Comparison of ENCODE assay signal across 20 cellular contexts in genomic region chr10:10855178-10855577, GRCh38.
DNase-seq lines count a peak whose midpoint lies in the region; ATAC-seq and TF ChIP-seq lines count a peak whose summit lies in the region.
"Had no signal": no experiment of that assay in that cellular context is flagged by ENCODE, and none has a peak within 500 bp of the region (broad histone marks: within the 10 kb centered on the region; RNA-seq: fewer than 3 reads in every experiment).

No MANE protein-coding gene starts in this region.

- H3K27me3 Mint-ChIP-seq in memory B cell (peaks cover 6% of the 10 kb centered on the region), osteocyte (ENCODE audit: unreplicated experiment) (no peaks in the 10 kb centered on the region)

- no peak for TF ChIP-seq CTCF in OCI-LY7 (conservative IDR thresholded peaks at IDR 0.05; ENCODE audit: low read length)
- TF ChIP-seq CTCF in osteocyte (IDR thresholded peaks at IDR 0.05): no peak
- TF ChIP-seq CTCF in ascending aorta (IDR thresholded peaks at IDR 0.05): no peak

- H3K9me2 ChIP-seq in OCI-LY7 (ENCODE audit: insufficient read depth, low read length): no peaks in the 10 kb centered on the region

- H3K27ac ChIP-seq in OCI-LY7 (ENCODE audit: low read depth, low read length, poor library complexity, severe bottlenecking) (no peak overlapping the region), ascending aorta (no peak overlapping the region)
- H3K27ac ChIP-seq: coronary artery, gastroesophageal sphincter, thoracic aorta had no signal

- CTCF ChIA-PET in OCI-LY7 (lab: Charles Lee; ENCODE audit: unreplicated experiment): no interaction called here

- no peaks in the 10 kb centered on the region for H3K9me3 ChIP-seq in OCI-LY7 (ENCODE audit: low read length)
- H3K9me3 ChIP-seq in ascending aorta: no peaks in the 10 kb centered on the region
- H3K9me3 ChIP-seq: gastroesophageal sphincter, HAP-1, thoracic aorta had no signal

- H2AFZ ChIP-seq in OCI-LY7 (ENCODE audit: low read length): no peak overlapping the region

- no peak overlapping the region for H3K4me3 ChIP-seq in OCI-LY7 (ENCODE audit: low read depth, low read length, poor library complexity, severe bottlenecking)
- H3K4me3 ChIP-seq in ascending aorta: no peak overlapping the region
- H3K4me3 ChIP-seq: coronary artery, gastroesophageal sphincter, HAP-1, thoracic aorta had no signal

- no peaks in the 10 kb centered on the region for H3K79me2 ChIP-seq in OCI-LY7 (ENCODE audit: insufficient read depth, low read depth, low read length)

- peak in 1 of 2 donors; percentile 5 for DNase-seq in memory B cell (ENCODE audit: low spot score in 2 of 2)
- no peak for DNase-seq in OCI-LY7 (ENCODE audit: low spot score)
- no peak for DNase-seq in osteocyte (ENCODE audit: extremely low spot score, unreplicated experiment)
- no peak for DNase-seq in ascending aorta (ENCODE audit: low spot score in 2 of 2)
- no peak for DNase-seq in COR-L47 (lab: John Stamatoyannopoulos, UW)
- DNase-seq: activated T-cell treated with anti-CD3 and anti-CD28 coated beads, Interleukin-2, amount 50 U/mL, for 72 hours; amygdala; DMS 273 treated with DMSO at 0.1 percent for 48 hours; mammary epithelial cell; NCI-H146; stimulated activated CD4-positive, alpha-beta T cell treated with anti-CD3 and anti-CD28 coated beads, Interleukin-2, amount 100 ng/mL, for 24 hours had no signal

- H3K36me3 ChIP-seq in OCI-LY7 (ENCODE audit: insufficient read depth, low read length) (no peaks in the 10 kb centered on the region), ascending aorta (no peaks in the 10 kb centered on the region)
- H3K36me3 ChIP-seq: gastroesophageal sphincter, HAP-1, thoracic aorta had no signal

- no peaks in the 10 kb centered on the region for H3K36me3 Mint-ChIP-seq in memory B cell
- H3K36me3 Mint-ChIP-seq in osteocyte (ENCODE audit: unreplicated experiment): no peaks in the 10 kb centered on the region

- POLR2A ChIA-PET in OCI-LY7 (lab: Charles Lee): no interaction called here

- ATAC-seq in GM18511 (IDR thresholded peaks at IDR 0.05; ENCODE audit: unreplicated experiment) (peak; percentile 78), GM21529 (IDR thresholded peaks at IDR 0.05; ENCODE audit: unreplicated experiment) (peak; percentile 61), HG03469 (IDR thresholded peaks at IDR 0.05; ENCODE audit: unreplicated experiment) (peak; percentile 80), memory B cell (ENCODE audit: low read depth) (peak; percentile 96)
- ATAC-seq: activated T-cell treated with anti-CD3 and anti-CD28 coated beads, Interleukin-2, amount 50 U/mL, for 72 hours; gastroesophageal sphincter; sciatic nerve had no signal

- no TSS peak for BruUV-seq in OCI-LY7 (replicated peaks; lab: Mats Ljungman, UMichigan)

- intact Hi-C loops in OCI-LY7 (cut with micrococcal nuclease; ENCODE audit: unreplicated experiment) (no loop called here), ascending aorta (cut with DNase I) (no loop called here)

- no peaks in the 10 kb centered on the region for H4K20me1 ChIP-seq in OCI-LY7 (ENCODE audit: insufficient read depth, low read length)

- H3K9me3 Mint-ChIP-seq in memory B cell (no peaks in the 10 kb centered on the region), osteocyte (ENCODE audit: unreplicated experiment) (no peaks in the 10 kb centered on the region)
- H3K9me3 Mint-ChIP-seq: activated T-cell treated with anti-CD3 and anti-CD28 coated beads, Interleukin-2, amount 50 U/mL, for 72 hours had no signal

- no peak overlapping the region for H3K4me3 Mint-ChIP-seq in memory B cell
- H3K4me3 Mint-ChIP-seq in osteocyte (ENCODE audit: unreplicated experiment): no peak overlapping the region
- H3K4me3 Mint-ChIP-seq: activated T-cell treated with anti-CD3 and anti-CD28 coated beads, Interleukin-2, amount 50 U/mL, for 72 hours; B cell had no signal

- H3K27ac Mint-ChIP-seq in memory B cell (peak overlapping the region; percentile 48), osteocyte (ENCODE audit: unreplicated experiment) (no peak overlapping the region)
- H3K27ac Mint-ChIP-seq: activated T-cell treated with anti-CD3 and anti-CD28 coated beads, Interleukin-2, amount 50 U/mL, for 72 hours; B cell had no signal

- H3K4me2 ChIP-seq in OCI-LY7 (ENCODE audit: low read length): no peak overlapping the region

- H3K27me3 ChIP-seq in ascending aorta: no peaks in the 10 kb centered on the region
- H3K27me3 ChIP-seq: gastroesophageal sphincter had no signal

- H3K4me1 Mint-ChIP-seq in memory B cell (peaks cover 4% of the 10 kb centered on the region), osteocyte (ENCODE audit: unreplicated experiment) (no peaks in the 10 kb centered on the region)

- H3K4me1 ChIP-seq in OCI-LY7 (ENCODE audit: insufficient read depth, low read length, poor library complexity, severe bottlenecking) (no peaks in the 10 kb centered on the region), ascending aorta (no peaks in the 10 kb centered on the region)
- H3K4me1 ChIP-seq: HAP-1 had no signal
